In the genomic region with DNA sequence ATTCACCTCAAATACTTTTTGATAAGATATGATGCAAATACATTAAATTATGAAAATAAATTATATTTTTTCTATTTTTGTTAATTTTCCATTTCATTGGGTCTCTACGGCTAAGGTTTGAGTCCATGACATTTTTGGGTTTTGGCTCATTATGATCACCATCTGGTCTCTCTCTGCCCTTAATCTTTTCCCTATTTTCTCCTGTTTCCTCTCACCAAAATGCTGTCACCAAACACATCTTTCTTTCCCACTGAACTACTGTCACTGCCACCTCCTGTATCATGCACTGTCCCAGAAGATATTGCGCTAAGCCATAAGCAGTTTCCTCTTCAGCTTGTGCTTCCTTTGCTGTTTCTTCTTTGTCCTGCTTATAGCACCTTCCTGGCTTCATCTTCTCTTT, we compare ENCODE assay signal across 21 cellular contexts. TPM values are rescaled to one million over a fixed set of nuclear protein-coding genes. Genes with fewer than 3 reads are reported as not detected.
DNase-seq lines count a peak whose midpoint lies in the region; ATAC-seq lines count a peak whose summit lies in the region.
"Had no signal": no experiment of that assay in that cellular context is flagged by ENCODE, and none has a peak within 500 bp of the region (broad histone marks: within the 10 kb centered on the region; RNA-seq: fewer than 3 reads in every experiment).

No MANE protein-coding gene starts in this region.

- intact Hi-C loops in dendritic cell treated with granulocyte-macrophage colony-stimulating factor and Interleukin-4, amounts not matched to agents 40 ng/mL and 50 ng/mL, for 4 days (cut with micrococcal nuclease): no loop called here
- intact Hi-C loops in head of caudate nucleus (cut with DNase I): no loop called here

- H3K36me3 Mint-ChIP-seq in dendritic cell treated with granulocyte-macrophage colony-stimulating factor and Interleukin-4, amounts not matched to agents 40 ng/mL and 50 ng/mL, for 4 days (ENCODE audit: low read depth): no peaks in the 10 kb centered on the region
- H3K36me3 Mint-ChIP-seq: CD4-positive, alpha-beta memory T cell had no signal

- H3K4me3 Mint-ChIP-seq in dendritic cell treated with granulocyte-macrophage colony-stimulating factor and Interleukin-4, amounts not matched to agents 40 ng/mL and 50 ng/mL, for 4 days: no peak overlapping the region
- H3K4me3 Mint-ChIP-seq: CD4-positive, alpha-beta memory T cell; H9 had no signal

- H3K9me3 Mint-ChIP-seq in dendritic cell treated with granulocyte-macrophage colony-stimulating factor and Interleukin-4, amounts not matched to agents 40 ng/mL and 50 ng/mL, for 4 days: peaks cover 10% of the 10 kb centered on the region

- no peaks in the 10 kb centered on the region for H3K27me3 Mint-ChIP-seq in dendritic cell treated with granulocyte-macrophage colony-stimulating factor and Interleukin-4, amounts not matched to agents 40 ng/mL and 50 ng/mL, for 4 days

- H3K27ac Mint-ChIP-seq in dendritic cell treated with granulocyte-macrophage colony-stimulating factor and Interleukin-4, amounts not matched to agents 40 ng/mL and 50 ng/mL, for 4 days: peak overlapping the region; percentile 2
- H3K27ac Mint-ChIP-seq: CD4-positive, alpha-beta memory T cell; H9 had no signal

- no peak for ATAC-seq in GM21515 (IDR thresholded peaks at IDR 0.05; ENCODE audit: unreplicated experiment)
- ATAC-seq: PC-3 had no signal

- DNase-seq in NCI-H524 (lab: John Stamatoyannopoulos, UW) (peak; percentile 3 to 16), NCI-H524 treated with DMSO at 0.1 percent for 48 hours (lab: John Stamatoyannopoulos, UW) (no peak), NCI-H446 (lab: John Stamatoyannopoulos, UW) (peak; percentile 9 to 22), GF-D8 (lab: John Stamatoyannopoulos, UW) (no peak), mucosa of gallbladder (ENCODE audit: low spot score) (no peak), head of caudate nucleus (no peak)
- DNase-seq: 8988T; BE2C; Calu3; CD4-positive, alpha-beta memory T cell; DMS53; H9; NCI-H1048; NCI-H1436; NCI-H2029 treated with DMSO at 0.1 percent for 48 hours; NCI-H510A treated with DMSO at 0.1 percent for 48 hours; PC-3; RPMI8226; SJCRH30 had no signal

- peaks cover 38% of the 10 kb centered on the region for H3K4me1 Mint-ChIP-seq in dendritic cell treated with granulocyte-macrophage colony-stimulating factor and Interleukin-4, amounts not matched to agents 40 ng/mL and 50 ng/mL, for 4 days (ENCODE audit: low read depth)

RNA-seq across cellular contexts. Expression of gene OGFRL1, which starts 42.0 kb away (rescaled TPM):
- 17.8 TPM for total RNA-seq in mucosa of gallbladder

Comparison
In these comparisons a context has a peak if more than half of its experiments do, and no peak if none do; other contexts are left out.
1. DNase-seq: peak in NCI-H524 (2 of 2) and NCI-H446 (2 of 2); none in NCI-H524 treated with DMSO at 0.1 percent for 48 hours (single experiment), GF-D8 (single experiment), mucosa of gallbladder (single experiment) and head of caudate nucleus (0 of 42).